In the genomic region with DNA sequence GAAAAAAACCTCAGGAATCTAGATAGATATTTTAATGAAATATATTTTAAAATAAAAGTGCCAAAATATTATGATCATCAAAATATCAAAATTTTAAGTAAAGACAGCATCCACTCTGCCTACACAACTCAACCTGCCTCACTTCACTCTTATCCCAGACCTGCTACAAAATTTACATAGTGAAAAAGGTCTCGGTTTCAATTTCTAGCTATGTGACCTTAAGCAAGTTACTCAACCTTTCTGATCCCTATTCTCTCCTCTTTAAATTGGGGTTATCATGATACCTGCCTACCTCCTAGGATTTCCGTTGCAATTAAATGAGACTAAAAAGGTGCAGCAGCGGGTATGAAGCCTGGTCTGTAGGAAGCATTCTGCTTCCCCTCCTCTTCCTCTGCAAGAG, we compare ENCODE assay signal across 18 cellular contexts.
DNase-seq lines count a peak whose midpoint lies in the region; ATAC-seq and TF ChIP-seq lines count a peak whose summit lies in the region.
"Had no signal": no experiment of that assay in that cellular context is flagged by ENCODE, and none has a peak within 500 bp of the region (broad histone marks: within the 10 kb centered on the region; RNA-seq: fewer than 3 reads in every experiment).

No MANE protein-coding gene starts in this region.

- no peaks in the 10 kb centered on the region for H4K20me1 ChIP-seq in OCI-LY3 (ENCODE audit: insufficient read depth, low read length)
- no peaks in the 10 kb centered on the region; the same call in 1 of the 2 replicates for H4K20me1 ChIP-seq in GM23338 (replicated peaks; ENCODE audit: insufficient read depth)

- no peak for TF ChIP-seq POLR2A in transverse colon (IDR thresholded peaks at IDR 0.05)

- peaks cover 27% of the 10 kb centered on the region for H3K4me1 ChIP-seq in OCI-LY3 (ENCODE audit: low read length)
- peaks cover 0 to 4% (median 0%) of the 10 kb centered on the region in 4 donors for H3K4me1 ChIP-seq in transverse colon
- no peaks in the 10 kb centered on the region for H3K4me1 ChIP-seq in GM23338 (ENCODE audit: insufficient read depth)

- ATAC-seq in activated naive CD8-positive, alpha-beta T cell treated with anti-CD3 and anti-CD28 coated beads, Interleukin-2, amount 50 U/mL, for 24 hours = peak; percentile 61
- ATAC-seq in GM23338 = no peak
- ATAC-seq: HepG2, Panc1 had no signal

- H3K27me3 ChIP-seq in OCI-LY3 (ENCODE audit: low read depth, low read length) (no peaks in the 10 kb centered on the region), dorsolateral prefrontal cortex (no peaks in the 10 kb centered on the region), transverse colon (no peaks in the 10 kb centered on the region), GM23338 (ENCODE audit: insufficient read depth) (no peaks in the 10 kb centered on the region)
- H3K27me3 ChIP-seq: BE2C had no signal

- no peaks in the 10 kb centered on the region for H3K9me3 ChIP-seq in OCI-LY3 (ENCODE audit: insufficient read depth, low read length)
- H3K9me3 ChIP-seq in transverse colon = no peaks in the 10 kb centered on the region
- H3K9me3 ChIP-seq: BE2C had no signal

- no peaks in the 10 kb centered on the region for H3K36me3 Mint-ChIP-seq in activated naive CD8-positive, alpha-beta T cell treated with anti-CD3 and anti-CD28 coated beads, Interleukin-2, amount 50 U/mL, for 24 hours (ENCODE audit: low read depth)
- no peaks in the 10 kb centered on the region for H3K36me3 Mint-ChIP-seq in activated naive CD8-positive, alpha-beta T cell treated with anti-CD3 and anti-CD28 coated beads for 36 hours
- H3K36me3 Mint-ChIP-seq in GM23338 (ENCODE audit: low read depth) = no peaks in the 10 kb centered on the region
- H3K36me3 Mint-ChIP-seq: CD4-positive, alpha-beta memory T cell had no signal

- 88 to 96% methylated on average over 3 of the region's 3 CpGs for WGBS in transverse colon (ENCODE audit: low coverage in 1 of 2), 2 donors

- no peak for DNase-seq in activated naive CD8-positive, alpha-beta T cell treated with anti-CD3 and anti-CD28 coated beads, Interleukin-2, amount 50 U/mL, for 24 hours
- no peak for DNase-seq in activated naive CD8-positive, alpha-beta T cell treated with anti-CD3 and anti-CD28 coated beads for 36 hours
- DNase-seq in dorsolateral prefrontal cortex (no peak), transverse colon (no peak), GM03348 (ENCODE audit: low spot score) (no peak), GM23338 (ENCODE audit: low spot score) (no peak)
- DNase-seq: BE2C; CD4-positive, alpha-beta memory T cell; DMS79 treated with DMSO at 0.1 percent for 48 hours; H7; NCI-H1105 treated with DMSO at 0.1 percent for 48 hours; NCI-H187; NCI-H446 treated with DMSO at 0.1 percent for 48 hours; NCI-H748 treated with DMSO at 0.1 percent for 48 hours; Right ventricle myocardium superior had no signal

- H3K9me2 ChIP-seq in GM23338 (ENCODE audit: insufficient read depth) = no peaks in the 10 kb centered on the region

- no peaks in the 10 kb centered on the region for H3K27me3 Mint-ChIP-seq in activated naive CD8-positive, alpha-beta T cell treated with anti-CD3 and anti-CD28 coated beads, Interleukin-2, amount 50 U/mL, for 24 hours
- H3K27me3 Mint-ChIP-seq in activated naive CD8-positive, alpha-beta T cell treated with anti-CD3 and anti-CD28 coated beads for 36 hours = no peaks in the 10 kb centered on the region
- H3K27me3 Mint-ChIP-seq in GM23338 (ENCODE audit: insufficient read depth, low read depth, poor library complexity) = peaks cover 2% of the 10 kb centered on the region

- no peak for TF ChIP-seq CTCF in OCI-LY3 (IDR thresholded peaks at IDR 0.05; ENCODE audit: low read depth, low read length)
- no peak for TF ChIP-seq CTCF in dorsolateral prefrontal cortex (IDR thresholded peaks at IDR 0.05 in 54 of 56, conservative IDR thresholded peaks at IDR 0.05 in 2 of 56; ENCODE audit: low read depth in 1 of 56, partially characterized antibody in 56 of 56)
- TF ChIP-seq CTCF in transverse colon (IDR thresholded peaks at IDR 0.05) = no peak
- no peak for TF ChIP-seq CTCF in GM23338 (conservative IDR thresholded peaks at IDR 0.05; ENCODE audit: low read depth in 2 of 2)

- peaks cover 34% of the 10 kb centered on the region for H3K4me1 Mint-ChIP-seq in activated naive CD8-positive, alpha-beta T cell treated with anti-CD3 and anti-CD28 coated beads, Interleukin-2, amount 50 U/mL, for 24 hours
- H3K4me1 Mint-ChIP-seq in activated naive CD8-positive, alpha-beta T cell treated with anti-CD3 and anti-CD28 coated beads for 36 hours = peaks cover 20% of the 10 kb centered on the region
- peaks cover 6% of the 10 kb centered on the region; the same call in 1 of the 3 replicates for H3K4me1 Mint-ChIP-seq in GM23338

- in situ Hi-C loops in transverse colon (cut with MboI; ENCODE audit: low pct_ligation_motif_present in 1 of 4, low pct_unique_long_range_greater_than_20kb in 1 of 4, low sequenced_read_pairs in 3 of 4) = no loop called here

- no peak overlapping the region for H3K4me3 Mint-ChIP-seq in activated naive CD8-positive, alpha-beta T cell treated with anti-CD3 and anti-CD28 coated beads, Interleukin-2, amount 50 U/mL, for 24 hours
- no peak overlapping the region for H3K4me3 Mint-ChIP-seq in activated naive CD8-positive, alpha-beta T cell treated with anti-CD3 and anti-CD28 coated beads for 36 hours
- no peak overlapping the region for H3K4me3 Mint-ChIP-seq in GM23338

- H3K27ac Mint-ChIP-seq in activated naive CD8-positive, alpha-beta T cell treated with anti-CD3 and anti-CD28 coated beads, Interleukin-2, amount 50 U/mL, for 24 hours = no peak overlapping the region
- H3K27ac Mint-ChIP-seq in activated naive CD8-positive, alpha-beta T cell treated with anti-CD3 and anti-CD28 coated beads for 36 hours = no peak overlapping the region
- no peak overlapping the region for H3K27ac Mint-ChIP-seq in GM23338

- no peaks in the 10 kb centered on the region for H3K36me3 ChIP-seq in OCI-LY3 (replicated peaks; ENCODE audit: low read depth, low read length)
- H3K36me3 ChIP-seq in transverse colon = peaks cover 0 to 32% (median 11%) of the 10 kb centered on the region in 4 donors
- H3K36me3 ChIP-seq in GM23338 (ENCODE audit: insufficient read depth) = no peaks in the 10 kb centered on the region
- H3K36me3 ChIP-seq: BE2C had no signal

- H3K27ac ChIP-seq in OCI-LY3 (ENCODE audit: low read length) = no peak overlapping the region
- H3K27ac ChIP-seq in dorsolateral prefrontal cortex = peak overlapping the region in 37 of 59 donors; percentile 1 to 80 (median 37)
- H3K27ac ChIP-seq in transverse colon = peak overlapping the region in 3 of 4 donors; percentile 74 to 80 (median 77)
- no peak overlapping the region for H3K27ac ChIP-seq in GM23338 (ENCODE audit: low read depth)

- no peak for TF ChIP-seq EP300 in transverse colon (IDR thresholded peaks at IDR 0.05; ENCODE audit: low read depth)

- H3K4me3 ChIP-seq in OCI-LY3 (ENCODE audit: low read length) (no peak overlapping the region), dorsolateral prefrontal cortex (no peak overlapping the region), transverse colon (no peak overlapping the region), GM23338 (no peak overlapping the region)

- no peaks in the 10 kb centered on the region for H3K9me3 Mint-ChIP-seq in activated naive CD8-positive, alpha-beta T cell treated with anti-CD3 and anti-CD28 coated beads, Interleukin-2, amount 50 U/mL, for 24 hours
- no peaks in the 10 kb centered on the region for H3K9me3 Mint-ChIP-seq in activated naive CD8-positive, alpha-beta T cell treated with anti-CD3 and anti-CD28 coated beads for 36 hours
- no peaks in the 10 kb centered on the region for H3K9me3 Mint-ChIP-seq in GM23338
- H3K9me3 Mint-ChIP-seq: CD4-positive, alpha-beta memory T cell had no signal

- H2AFZ ChIP-seq in OCI-LY3 (ENCODE audit: low read depth, low read length) (no peak overlapping the region), GM23338 (no peak overlapping the region)

- H3K79me2 ChIP-seq in OCI-LY3 (ENCODE audit: low read length) (no peaks in the 10 kb centered on the region), GM23338 (replicated peaks; ENCODE audit: insufficient read depth) (no peaks in the 10 kb centered on the region)

- H3K4me2 ChIP-seq in OCI-LY3 (ENCODE audit: low read length) (peak overlapping the region; percentile 27; the same call in 1 of the 2 replicates), GM23338 (no peak overlapping the region)

- no peak overlapping the region for H3K9ac ChIP-seq in OCI-LY3 (ENCODE audit: low read length)

- intact Hi-C loops in dorsolateral prefrontal cortex (cut with DNase I) (no loop called here), transverse colon (cut with DNase I; ENCODE audit: low total_unique reads) (no loop called here)

- no peaks in the 10 kb centered on the region for H3F3A ChIP-seq in GM23338 (replicated peaks; ENCODE audit: low read depth)

Comparison
In these comparisons a context has a peak if more than half of its experiments do, and no peak if none do; other contexts are left out.
1. H3K27ac ChIP-seq: peak in dorsolateral prefrontal cortex (37 of 59) and transverse colon (3 of 4); none in OCI-LY3 (single experiment) and GM23338 (single experiment).